8 cellular contexts compared by ENCODE assay signal in the genomic region with DNA sequence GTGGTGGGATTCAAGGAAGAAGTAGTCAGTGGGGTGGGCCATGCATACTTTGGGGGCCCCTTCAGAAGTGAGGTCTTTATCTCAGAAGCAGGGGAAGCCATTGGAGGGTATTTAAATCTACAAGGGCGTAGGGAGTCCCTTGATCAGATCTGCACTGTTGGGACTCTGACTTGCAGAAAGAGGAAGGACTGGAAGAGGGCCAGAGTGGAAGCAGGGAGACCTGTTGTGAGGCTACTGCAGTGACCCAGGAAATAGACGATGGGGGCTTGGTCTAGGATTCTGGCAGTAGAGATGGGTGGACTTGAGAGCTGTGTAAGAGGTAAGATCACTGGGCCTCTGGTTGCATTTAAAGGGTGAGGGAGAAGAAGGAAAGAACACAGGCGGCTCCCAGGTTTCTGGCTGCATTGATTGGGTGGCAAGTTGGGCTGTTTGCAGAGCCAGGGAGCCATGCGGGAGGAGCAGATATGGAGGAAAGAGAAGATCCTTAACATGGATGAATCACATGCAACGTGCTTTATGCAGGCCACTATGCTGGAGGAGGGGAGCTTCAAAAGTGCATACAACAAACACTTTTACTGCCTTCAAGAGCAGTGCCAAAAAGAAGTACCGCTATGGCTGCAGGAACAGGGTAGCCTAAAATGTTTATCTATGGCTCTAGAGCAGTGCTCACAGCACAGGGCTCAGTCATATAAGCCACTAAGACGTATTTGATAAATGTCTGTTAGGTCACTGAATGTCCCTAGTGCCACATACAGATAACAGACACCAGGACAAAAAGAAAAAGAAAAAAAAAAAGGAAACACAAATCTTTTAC. TPM values are rescaled to one million over a fixed set of nuclear protein-coding genes. Genes with fewer than 3 reads are reported as not detected.
DNase-seq lines count a peak whose midpoint lies in the region; ATAC-seq and TF ChIP-seq lines count a peak whose summit lies in the region.

No MANE protein-coding gene starts in this region.

- peak overlapping the region; percentile 77 for H3K27ac ChIP-seq in 22Rv1
- 0 out of 2 replicates have a peak overlapping the region, but pooled peaks have one; percentile 74 for H3K27ac ChIP-seq in HCT116 (ENCODE audit: low read depth, low read length)
- peak overlapping the region in 2 of 3 donors; percentile 81 to 93 for H3K27ac ChIP-seq in right lobe of liver

- no TSS peak for BruUV-seq in HCT116 (replicated peaks; lab: Mats Ljungman, UMichigan)

- H3K36me3 Mint-ChIP-seq in activated naive CD4-positive, alpha-beta T cell treated with anti-CD3 and anti-CD28 coated beads, Interleukin-2, amount 50 U/mL, for 72 hours, result peaks cover 0 to 6% of the 10 kb centered on the region in 2 donors

- intact Hi-C loops in HCT116 (cut with micrococcal nuclease), result no loop called here
- intact Hi-C loops in right lobe of liver (cut with DNase I), result no loop called here

- no peak for TF ChIP-seq RAD21 in HCT116 (IDR thresholded peaks at IDR 0.05; ENCODE audit: low read depth)

- TF ChIP-seq POLR2A in HCT116 (IDR thresholded peaks at IDR 0.05; ENCODE audit: borderline replicate concordance, extremely low read depth, insufficient read depth, insufficient read length) (no peak), right lobe of liver (IDR thresholded peaks at IDR 0.05) (no peak)

- peak overlapping the region; percentile 86 for H3K9ac ChIP-seq in HCT116 (ENCODE audit: low read length)

- H3K4me1 ChIP-seq in HCT116 (ENCODE audit: control insufficient read depth in 1 of 2, insufficient read depth in 2 of 2, low read length in 2 of 2) (peaks cover 23 to 39% of the 10 kb centered on the region in 2 experiments), right lobe of liver (peaks cover 0 to 47% (median 21%) of the 10 kb centered on the region in 4 donors)

- peak overlapping the region; percentile 94 for H3K4me2 ChIP-seq in HCT116 (ENCODE audit: low read length)

- peaks cover 53% of the 10 kb centered on the region for H3K79me2 ChIP-seq in HCT116 (ENCODE audit: insufficient read depth, low read length)

- ATAC-seq in HCT116 (no peak), right lobe of liver (no peak), HG02759 (IDR thresholded peaks at IDR 0.05; ENCODE audit: unreplicated experiment) (no peak)
- ATAC-seq in activated naive CD4-positive, alpha-beta T cell treated with anti-CD3 and anti-CD28 coated beads, Interleukin-2, amount 50 U/mL, for 72 hours, result no peak

- H4K20me1 ChIP-seq in HCT116 (ENCODE audit: insufficient read depth), result no peaks in the 10 kb centered on the region

- H3K27me3 ChIP-seq in HCT116 (ENCODE audit: insufficient read depth, low read length) (no peaks in the 10 kb centered on the region), right lobe of liver (no peaks in the 10 kb centered on the region)

- H2AFZ ChIP-seq in HCT116 (ENCODE audit: low read depth, low read length, poor library complexity, severe bottlenecking), result no peak overlapping the region

- CTCF ChIA-PET in HCT116 (lab: Charles Lee), result no interaction called here

- H3K9me3 ChIP-seq in HCT116 (ENCODE audit: control insufficient read depth in 1 of 2, insufficient read depth in 1 of 2, low read depth in 1 of 2, low read length in 2 of 2) (no peaks in the 10 kb centered on the region), right lobe of liver (no peaks in the 10 kb centered on the region)

- no peaks in the 10 kb centered on the region for H3K36me3 ChIP-seq in HCT116 (ENCODE audit: control insufficient read depth in 1 of 2, insufficient read depth in 2 of 2, low read length in 2 of 2)
- H3K36me3 ChIP-seq in right lobe of liver, result peaks cover 0 to 7% (median 0%) of the 10 kb centered on the region in 4 donors

- no peaks in the 10 kb centered on the region for H3K9me3 Mint-ChIP-seq in activated naive CD4-positive, alpha-beta T cell treated with anti-CD3 and anti-CD28 coated beads, Interleukin-2, amount 50 U/mL, for 72 hours

- no peak for TF ChIP-seq CTCF in 22Rv1 (IDR thresholded peaks at IDR 0.05)
- no peak for TF ChIP-seq CTCF in HCT116 (IDR thresholded peaks at IDR 0.05 in 2 of 3, conservative IDR thresholded peaks at IDR 0.05 in 1 of 3; ENCODE audit: borderline replicate concordance in 1 of 3, insufficient read depth in 1 of 3, low read depth in 2 of 3, low read length in 2 of 3)
- TF ChIP-seq CTCF in right lobe of liver (IDR thresholded peaks at IDR 0.05), result no peak

- DNase-seq in HCT116 (ENCODE audit: low read depth, low spot score) (no peak), right lobe of liver (no peak), SW 1271 (lab: John Stamatoyannopoulos, UW) (no peak), DMS79 treated with DMSO at 0.1 percent for 48 hours (lab: John Stamatoyannopoulos, UW) (no peak), DMS114 treated with DMSO at 0.1 percent for 48 hours (lab: John Stamatoyannopoulos, UW; ENCODE audit: unreplicated experiment) (no peak)
- DNase-seq in activated naive CD4-positive, alpha-beta T cell treated with anti-CD3 and anti-CD28 coated beads, Interleukin-2, amount 50 U/mL, for 72 hours (ENCODE audit: low spot score in 2 of 2), result peak in 1 of 2 donors; percentile 30

- WGBS in right lobe of liver (ENCODE audit: insufficient coverage, low coverage, low lambda C conversion rate, missing lambda C conversion rate), result 23% methylated on average over 6 of the region's 7 CpGs

- peak overlapping the region; percentile 62 to 67 for H3K27ac Mint-ChIP-seq in activated naive CD4-positive, alpha-beta T cell treated with anti-CD3 and anti-CD28 coated beads, Interleukin-2, amount 50 U/mL, for 72 hours

- RAD21 ChIA-PET in HCT116 (lab: Charles Lee; ENCODE audit: low non-redundant PET in 1 of 2, low total read pairs in 2 of 2, uncharacterized antibody in 2 of 2, unreplicated experiment in 2 of 2), result no interaction called here

- H3K9me2 ChIP-seq in HCT116 (ENCODE audit: insufficient read depth), result no peaks in the 10 kb centered on the region

- POLR2A ChIA-PET in HCT116 (lab: Charles Lee), result no interaction called here

- H3K4me3 ChIP-seq in HCT116 (replicated peaks in 1 of 2; ENCODE audit: low read depth in 1 of 2, low read length in 2 of 2) (peak overlapping the region in 1 of 2 experiments; percentile 81; a peak in 2 of 4 replicates), right lobe of liver (peak overlapping the region; percentile 78 to 99 (median 90))

TF ChIP-seq in HCT116, 20 proteins besides CTCF, POLR2A, EP300 and RAD21 (continues in another document):
- no peak for TF ChIP-seq EZH2phosphoT487 (IDR thresholded peaks at IDR 0.05; ENCODE audit: borderline replicate concordance)
- TF ChIP-seq SRF (IDR thresholded peaks at IDR 0.05; ENCODE audit: low read depth), result no peak
- TF ChIP-seq FOSL1 (IDR thresholded peaks at IDR 0.05; ENCODE audit: low read depth), result no peak
- TF ChIP-seq EGR1 (IDR thresholded peaks at IDR 0.05; ENCODE audit: low read depth), result no peak
- TF ChIP-seq SIN3A (IDR thresholded peaks at IDR 0.05; ENCODE audit: low read depth), result no peak
- no peak for TF ChIP-seq SP1 (IDR thresholded peaks at IDR 0.05; ENCODE audit: low read depth)
- TF ChIP-seq, protein P1, sequence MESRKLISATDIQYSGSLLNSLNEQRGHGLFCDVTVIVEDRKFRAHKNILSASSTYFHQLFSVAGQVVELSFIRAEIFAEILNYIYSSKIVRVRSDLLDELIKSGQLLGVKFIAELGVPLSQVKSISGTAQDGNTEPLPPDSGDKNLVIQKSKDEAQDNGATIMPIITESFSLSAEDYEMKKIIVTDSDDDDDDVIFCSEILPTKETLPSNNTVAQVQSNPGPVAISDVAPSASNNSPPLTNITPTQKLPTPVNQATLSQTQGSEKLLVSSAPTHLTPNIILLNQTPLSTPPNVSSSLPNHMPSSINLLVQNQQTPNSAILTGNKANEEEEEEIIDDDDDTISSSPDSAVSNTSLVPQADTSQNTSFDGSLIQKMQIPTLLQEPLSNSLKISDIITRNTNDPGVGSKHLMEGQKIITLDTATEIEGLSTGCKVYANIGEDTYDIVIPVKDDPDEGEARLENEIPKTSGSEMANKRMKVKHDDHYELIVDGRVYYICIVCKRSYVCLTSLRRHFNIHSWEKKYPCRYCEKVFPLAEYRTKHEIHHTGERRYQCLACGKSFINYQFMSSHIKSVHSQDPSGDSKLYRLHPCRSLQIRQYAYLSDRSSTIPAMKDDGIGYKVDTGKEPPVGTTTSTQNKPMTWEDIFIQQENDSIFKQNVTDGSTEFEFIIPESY (IDR thresholded peaks at IDR 0.05; ENCODE audit: extremely low read depth, insufficient replicate concordance, low read length), result no peak
- no peak for TF ChIP-seq CEBPB (IDR thresholded peaks at IDR 0.05; ENCODE audit: low read depth)
- no peak for TF ChIP-seq CBX3 (IDR thresholded peaks at IDR 0.05; ENCODE audit: low read depth)
- TF ChIP-seq, protein P2, sequence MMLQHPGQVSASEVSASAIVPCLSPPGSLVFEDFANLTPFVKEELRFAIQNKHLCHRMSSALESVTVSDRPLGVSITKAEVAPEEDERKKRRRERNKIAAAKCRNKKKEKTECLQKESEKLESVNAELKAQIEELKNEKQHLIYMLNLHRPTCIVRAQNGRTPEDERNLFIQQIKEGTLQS (IDR thresholded peaks at IDR 0.05), result no peak
- TF ChIP-seq ELF1 (IDR thresholded peaks at IDR 0.05; ENCODE audit: borderline replicate concordance, low read depth), result no peak
- no peak for TF ChIP-seq EZH2 (IDR thresholded peaks at IDR 0.05)
- TF ChIP-seq YY1 (IDR thresholded peaks at IDR 0.05; ENCODE audit: extremely low read depth, insufficient replicate concordance, low read depth, low read length), result no peak
- no peak for TF ChIP-seq ZNF274 (IDR thresholded peaks at IDR 0.05; ENCODE audit: low read depth, low read length)
- TF ChIP-seq, protein P3, sequence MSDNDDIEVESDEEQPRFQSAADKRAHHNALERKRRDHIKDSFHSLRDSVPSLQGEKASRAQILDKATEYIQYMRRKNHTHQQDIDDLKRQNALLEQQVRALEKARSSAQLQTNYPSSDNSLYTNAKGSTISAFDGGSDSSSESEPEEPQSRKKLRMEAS (IDR thresholded peaks at IDR 0.05), result no peak

RNA-seq across cellular contexts. Expression of a gene that starts 2.3 kb away (rescaled TPM):
- total RNA-seq in HCT116 (2021; ENCODE audit: unreplicated experiment) (10.0 TPM), right lobe of liver (10 to 100 TPM; 33.1 to 73.4 (median 56.6) TPM)
- 4.8 and 8.0 TPM in 2 replicates for polyA plus RNA-seq in HCT116 (2012)
- total RNA-seq in activated naive CD4-positive, alpha-beta T cell treated with anti-CD3 and anti-CD28 coated beads, Interleukin-2, amount 50 U/mL, for 72 hours, result 10 to 100 TPM in 1 of 2 donors, 1 to 10 TPM in 1; 5.2 to 16.0 TPM

RNA-seq across cellular contexts. Expression of a gene that starts 43.5 kb away (rescaled TPM):
- total RNA-seq in HCT116 (2021; ENCODE audit: unreplicated experiment) (20.8 TPM), right lobe of liver (10 to 100 TPM in 3 of 6 experiments, 1 to 10 TPM in 3; 4.5 to 12.7 (median 9.0) TPM)
- polyA plus RNA-seq in HCT116 (2012), result 21.0 and 27.0 TPM in 2 replicates
- 10 to 100 TPM in 1 of 2 donors, 1 to 10 TPM in 1; 8.3 to 27.9 TPM for total RNA-seq in activated naive CD4-positive, alpha-beta T cell treated with anti-CD3 and anti-CD28 coated beads, Interleukin-2, amount 50 U/mL, for 72 hours
